Comparison of ENCODE assay signal across 1 cellular context in the genomic region with DNA sequence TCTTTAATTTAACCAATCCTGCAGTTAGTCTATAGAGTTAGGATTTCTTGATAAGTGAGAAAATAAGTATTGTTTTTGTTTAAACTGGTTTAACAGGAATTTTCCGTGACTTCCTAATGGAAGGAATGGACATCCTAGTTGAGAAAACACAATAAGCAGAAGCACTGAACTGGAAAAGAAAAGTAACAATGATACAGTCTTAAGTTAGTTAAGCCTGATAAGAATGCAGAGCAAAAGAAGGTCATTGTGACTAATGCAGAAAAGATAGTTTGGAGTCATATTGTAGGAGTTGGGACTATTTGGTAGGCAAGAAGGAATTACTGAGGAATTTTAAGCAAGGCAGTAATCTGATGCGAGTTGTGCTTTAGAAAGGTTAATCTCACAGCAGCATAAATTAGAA.
TF ChIP-seq lines count a peak whose summit lies in the region.

No MANE protein-coding gene starts in this region.

TF ChIP-seq in WTC11, 78 proteins besides CTCF, POLR2A, EP300 and RAD21 (continued from another document):
- no peak for TF ChIP-seq KAT7 (CRISPR knock-in tag; IDR thresholded peaks at IDR 0.05; ENCODE audit: borderline replicate concordance)
- TF ChIP-seq, protein P1, sequence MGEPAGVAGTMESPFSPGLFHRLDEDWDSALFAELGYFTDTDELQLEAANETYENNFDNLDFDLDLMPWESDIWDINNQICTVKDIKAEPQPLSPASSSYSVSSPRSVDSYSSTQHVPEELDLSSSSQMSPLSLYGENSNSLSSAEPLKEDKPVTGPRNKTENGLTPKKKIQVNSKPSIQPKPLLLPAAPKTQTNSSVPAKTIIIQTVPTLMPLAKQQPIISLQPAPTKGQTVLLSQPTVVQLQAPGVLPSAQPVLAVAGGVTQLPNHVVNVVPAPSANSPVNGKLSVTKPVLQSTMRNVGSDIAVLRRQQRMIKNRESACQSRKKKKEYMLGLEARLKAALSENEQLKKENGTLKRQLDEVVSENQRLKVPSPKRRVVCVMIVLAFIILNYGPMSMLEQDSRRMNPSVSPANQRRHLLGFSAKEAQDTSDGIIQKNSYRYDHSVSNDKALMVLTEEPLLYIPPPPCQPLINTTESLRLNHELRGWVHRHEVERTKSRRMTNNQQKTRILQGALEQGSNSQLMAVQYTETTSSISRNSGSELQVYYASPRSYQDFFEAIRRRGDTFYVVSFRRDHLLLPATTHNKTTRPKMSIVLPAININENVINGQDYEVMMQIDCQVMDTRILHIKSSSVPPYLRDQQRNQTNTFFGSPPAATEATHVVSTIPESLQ (CRISPR knock-in tag; IDR thresholded peaks at IDR 0.05) = no peak
- TF ChIP-seq NR2C2 (CRISPR knock-in tag; IDR thresholded peaks at IDR 0.05) = no peak
- no peak for TF ChIP-seq CDX4 (CRISPR knock-in tag; IDR thresholded peaks at IDR 0.05; ENCODE audit: borderline replicate concordance)
- no peak for TF ChIP-seq TP53 (CRISPR knock-in tag; IDR thresholded peaks at IDR 0.05)
- TF ChIP-seq FOXJ3 (CRISPR knock-in tag; IDR thresholded peaks at IDR 0.05; ENCODE audit: borderline replicate concordance) = no peak
- no peak for TF ChIP-seq ZNF138 (CRISPR knock-in tag; conservative IDR thresholded peaks at IDR 0.05)
